21 cellular contexts compared by ENCODE assay signal in genomic region chr12:124434364-124434763, GRCh38.
DNase-seq lines count a peak whose midpoint lies in the region; TF ChIP-seq lines count a peak whose summit lies in the region.
"Had no signal": no experiment of that assay in that cellular context is flagged by ENCODE, and none has a peak within 500 bp of the region (broad histone marks: within the 10 kb centered on the region; RNA-seq: fewer than 3 reads in every experiment).

No MANE protein-coding gene starts in this region.

- no peaks in the 10 kb centered on the region for H3K9me3 ChIP-seq in HUES6 (ENCODE audit: control insufficient read depth, insufficient read depth, low read depth, low read length)
- no peaks in the 10 kb centered on the region for H3K9me3 ChIP-seq in mesenchymal stem cell (ENCODE audit: control insufficient read depth, low read length)
- H3K9me3 ChIP-seq in sigmoid colon, result no peaks in the 10 kb centered on the region
- no peaks in the 10 kb centered on the region for H3K9me3 ChIP-seq in Peyer's patch
- H3K9me3 ChIP-seq: stomach, transverse colon had no signal

- no peak overlapping the region for H3K23ac ChIP-seq in mesenchymal stem cell (ENCODE audit: low read length in 2 of 2)

- no peak overlapping the region for H2AFZ ChIP-seq in mesenchymal stem cell (ENCODE audit: low read depth, low read length)

- no peak overlapping the region for H2BK5ac ChIP-seq in mesenchymal stem cell (ENCODE audit: low read depth, low read length, poor library complexity, severe bottlenecking)

- H3K9ac ChIP-seq in HUES6 (ENCODE audit: low read length) (no peak overlapping the region), mesenchymal stem cell (ENCODE audit: low read length) (no peak overlapping the region)

- H4K91ac ChIP-seq in mesenchymal stem cell (ENCODE audit: low read length), result no peak overlapping the region

- no peak for DNase-seq in dorsolateral prefrontal cortex
- no peak for DNase-seq in mesenchymal stem cell
- DNase-seq in sigmoid colon, result no peak
- DNase-seq in mesenteric fat pad (ENCODE audit: low spot score), result no peak
- DNase-seq in nucleus accumbens (lab: John Stamatoyannopoulos, UW), result no peak
- DNase-seq in head of caudate nucleus, result no peak
- DNase-seq in Peyer's patch, result no peak
- DNase-seq: activated CD8-positive, alpha-beta memory T cell treated with anti-CD3 and anti-CD28 coated beads for 24 hours; activated naive CD4-positive, alpha-beta T cell treated with Interleukin-2 at 50 U/mL for 16 hours; activated T-cell treated with anti-CD3 and anti-CD28 coated beads, Interleukin-2, amount 50 U/mL, for 48 hours; amygdala; central memory CD4-positive, alpha-beta T cell; dermis blood vessel endothelial cell; foreskin keratinocyte; Karpas-422; NCI-H1694 treated with DMSO at 0.1 percent for 48 hours; occipital lobe; stomach; transverse colon had no signal

- 0 out of 2 replicates have a peak overlapping the region, but pooled peaks have one; percentile 4 for H3K4me3 ChIP-seq in HUES6 (ENCODE audit: low read depth, low read length)
- H3K4me3 ChIP-seq in dorsolateral prefrontal cortex, result no peak overlapping the region
- H3K4me3 ChIP-seq in mesenchymal stem cell (ENCODE audit: insufficient read depth in 1 of 2, low read depth in 1 of 2, low read length in 2 of 2), result no peak overlapping the region
- no peak overlapping the region for H3K4me3 ChIP-seq in sigmoid colon
- no peak overlapping the region for H3K4me3 ChIP-seq in Peyer's patch
- H3K4me3 ChIP-seq: stomach, transverse colon had no signal

- H2BK15ac ChIP-seq in mesenchymal stem cell (ENCODE audit: low read depth, poor library complexity, severe bottlenecking), result no peak overlapping the region

- H3K18ac ChIP-seq in mesenchymal stem cell (ENCODE audit: low read depth in 1 of 2, low read length in 2 of 2), result no peak overlapping the region

- H2BK120ac ChIP-seq in mesenchymal stem cell (ENCODE audit: low read depth, low read length), result peak overlapping the region; percentile 78

- no peak overlapping the region for H3K4ac ChIP-seq in mesenchymal stem cell (ENCODE audit: low read depth in 1 of 2, low read length in 2 of 2)

- no peak overlapping the region for H4K8ac ChIP-seq in mesenchymal stem cell (ENCODE audit: low read length)

- no peak for TF ChIP-seq POLR2A in sigmoid colon (IDR thresholded peaks at IDR 0.05)
- no peak for TF ChIP-seq POLR2A in Peyer's patch (IDR thresholded peaks at IDR 0.05)

- H3K36me3 ChIP-seq in HUES6 (ENCODE audit: control insufficient read depth, insufficient read depth, low read length) (peaks cover 32% of the 10 kb centered on the region), mesenchymal stem cell (ENCODE audit: control insufficient read depth in 1 of 2, insufficient read depth in 2 of 2, low read depth in 1 of 2, low read length in 2 of 2) (peaks cover 29 to 78% of the 10 kb centered on the region in 2 experiments), sigmoid colon (peaks cover 3 to 42% (median 15%) of the 10 kb centered on the region in 4 donors), Peyer's patch (peaks cover 0 to 18% (median 0%) of the 10 kb centered on the region in 3 donors)

- no peak for TF ChIP-seq EP300 in sigmoid colon (IDR thresholded peaks at IDR 0.05)

- H3K4me2 ChIP-seq in mesenchymal stem cell (ENCODE audit: low read length, poor library complexity, severe bottlenecking), result no peak overlapping the region

- intact Hi-C loops in dorsolateral prefrontal cortex (cut with DNase I), result no loop called here
- intact Hi-C loops in sigmoid colon (cut with DNase I), result no loop called here
- intact Hi-C loops in head of caudate nucleus (cut with DNase I), result no loop called here

- H3K79me1 ChIP-seq in mesenchymal stem cell (replicated peaks; ENCODE audit: low read length, poor library complexity, severe bottlenecking), result peaks cover 30% of the 10 kb centered on the region

- H3K4me1 ChIP-seq in HUES6 (ENCODE audit: control insufficient read depth, insufficient read depth, low read length) (peaks cover 28% of the 10 kb centered on the region), mesenchymal stem cell (ENCODE audit: control insufficient read depth, insufficient read depth, low read depth, low read length) (peaks cover 31% of the 10 kb centered on the region), sigmoid colon (peaks cover 0 to 38% (median 27%) of the 10 kb centered on the region in 4 donors), Peyer's patch (peaks cover 0 to 4% (median 0%) of the 10 kb centered on the region in 4 donors)
- H3K4me1 ChIP-seq: foreskin keratinocyte had no signal

- H3K27ac ChIP-seq in HUES6 (ENCODE audit: low read depth, low read length), result peak overlapping the region; percentile 48
- H3K27ac ChIP-seq in dorsolateral prefrontal cortex, result peak overlapping the region in 36 of 59 donors; percentile 5 to 72 (median 41)
- no peak overlapping the region for H3K27ac ChIP-seq in mesenchymal stem cell (ENCODE audit: low read length, poor library complexity, severe bottlenecking)
- H3K27ac ChIP-seq in sigmoid colon, result peak overlapping the region in 3 of 4 donors; percentile 59 to 98 (median 59)
- no peak overlapping the region for H3K27ac ChIP-seq in Peyer's patch
- H3K27ac ChIP-seq: epithelial cell of prostate, foreskin keratinocyte had no signal

- peak overlapping the region; percentile 19 for H2AK5ac ChIP-seq in mesenchymal stem cell (ENCODE audit: low read length, severe bottlenecking)

- H3K27me3 ChIP-seq in HUES6 (ENCODE audit: control insufficient read depth, insufficient read depth, low read length) (peaks cover 8% of the 10 kb centered on the region), dorsolateral prefrontal cortex (no peaks in the 10 kb centered on the region), mesenchymal stem cell (ENCODE audit: control insufficient read depth in 1 of 2, insufficient read depth in 1 of 2, low read length in 2 of 2) (no peaks in the 10 kb centered on the region), sigmoid colon (no peaks in the 10 kb centered on the region), Peyer's patch (no peaks in the 10 kb centered on the region)
- H3K27me3 ChIP-seq: foreskin keratinocyte, stomach, transverse colon had no signal

- H3K14ac ChIP-seq in mesenchymal stem cell (ENCODE audit: low read length in 2 of 2), result no peak overlapping the region

- 53% methylated on average over 7 of the region's 8 CpGs for WGBS in mesenchymal stem cell
- WGBS in sigmoid colon, 2 donors, result 89 to 93% methylated on average over 8 of the region's 8 CpGs

- H2BK12ac ChIP-seq in mesenchymal stem cell (ENCODE audit: low read length in 2 of 2), result no peak overlapping the region

- TF ChIP-seq CTCF in dorsolateral prefrontal cortex (IDR thresholded peaks at IDR 0.05 in 54 of 56, conservative IDR thresholded peaks at IDR 0.05 in 2 of 56; ENCODE audit: low read depth in 1 of 56, partially characterized antibody in 56 of 56), result no peak
- no peak for TF ChIP-seq CTCF in sigmoid colon (IDR thresholded peaks at IDR 0.05)
- TF ChIP-seq CTCF in Peyer's patch (IDR thresholded peaks at IDR 0.05), result no peak

Comparison
In these comparisons a context has a peak if more than half of its experiments do, and no peak if none do; other contexts are left out.
1. H3K27ac ChIP-seq: peak in HUES6 (single experiment), dorsolateral prefrontal cortex (36 of 59) and sigmoid colon (3 of 4); none in mesenchymal stem cell (single experiment) and Peyer's patch (0 of 4).